ENCODE assay signal across 1 cellular context in the genomic region with DNA sequence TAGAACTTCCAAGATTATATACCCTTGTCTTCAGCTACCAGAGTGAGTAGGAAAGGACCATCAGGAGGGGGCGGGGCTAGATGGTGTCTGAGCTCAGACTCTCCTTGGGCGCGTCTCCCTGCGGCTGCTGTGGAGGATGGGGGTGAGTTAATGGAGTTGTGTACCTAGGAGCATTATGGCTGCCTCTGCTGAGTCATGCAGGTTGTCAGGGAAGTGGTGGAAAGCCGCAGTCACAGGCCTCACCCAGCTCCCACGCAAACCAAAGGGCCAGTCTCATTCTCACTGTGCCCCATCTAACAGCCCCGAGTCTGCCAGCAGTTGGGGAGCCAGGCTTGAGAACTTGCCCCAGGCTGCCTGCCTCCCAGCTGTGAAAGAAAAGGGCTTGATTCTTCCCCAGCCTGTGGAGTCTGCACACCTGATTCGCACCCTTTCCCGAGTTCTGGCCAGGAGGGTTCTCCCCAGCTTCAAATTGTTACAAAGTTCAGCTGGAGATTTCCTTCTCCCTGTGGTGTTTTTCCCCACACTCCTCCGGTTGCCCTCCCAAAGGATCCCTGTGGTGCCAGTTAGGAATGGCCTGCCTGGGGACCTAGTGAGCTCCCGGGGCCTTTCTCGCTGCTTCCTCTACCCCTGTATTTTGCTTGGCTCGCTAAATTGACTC.
TF ChIP-seq lines count a peak whose summit lies in the region.

No MANE protein-coding gene starts in this region.

TF ChIP-seq in K562, 482 proteins besides CTCF, POLR2A, EP300 and RAD21 (continued from another document and continues in another):
- TF ChIP-seq, protein P1, sequence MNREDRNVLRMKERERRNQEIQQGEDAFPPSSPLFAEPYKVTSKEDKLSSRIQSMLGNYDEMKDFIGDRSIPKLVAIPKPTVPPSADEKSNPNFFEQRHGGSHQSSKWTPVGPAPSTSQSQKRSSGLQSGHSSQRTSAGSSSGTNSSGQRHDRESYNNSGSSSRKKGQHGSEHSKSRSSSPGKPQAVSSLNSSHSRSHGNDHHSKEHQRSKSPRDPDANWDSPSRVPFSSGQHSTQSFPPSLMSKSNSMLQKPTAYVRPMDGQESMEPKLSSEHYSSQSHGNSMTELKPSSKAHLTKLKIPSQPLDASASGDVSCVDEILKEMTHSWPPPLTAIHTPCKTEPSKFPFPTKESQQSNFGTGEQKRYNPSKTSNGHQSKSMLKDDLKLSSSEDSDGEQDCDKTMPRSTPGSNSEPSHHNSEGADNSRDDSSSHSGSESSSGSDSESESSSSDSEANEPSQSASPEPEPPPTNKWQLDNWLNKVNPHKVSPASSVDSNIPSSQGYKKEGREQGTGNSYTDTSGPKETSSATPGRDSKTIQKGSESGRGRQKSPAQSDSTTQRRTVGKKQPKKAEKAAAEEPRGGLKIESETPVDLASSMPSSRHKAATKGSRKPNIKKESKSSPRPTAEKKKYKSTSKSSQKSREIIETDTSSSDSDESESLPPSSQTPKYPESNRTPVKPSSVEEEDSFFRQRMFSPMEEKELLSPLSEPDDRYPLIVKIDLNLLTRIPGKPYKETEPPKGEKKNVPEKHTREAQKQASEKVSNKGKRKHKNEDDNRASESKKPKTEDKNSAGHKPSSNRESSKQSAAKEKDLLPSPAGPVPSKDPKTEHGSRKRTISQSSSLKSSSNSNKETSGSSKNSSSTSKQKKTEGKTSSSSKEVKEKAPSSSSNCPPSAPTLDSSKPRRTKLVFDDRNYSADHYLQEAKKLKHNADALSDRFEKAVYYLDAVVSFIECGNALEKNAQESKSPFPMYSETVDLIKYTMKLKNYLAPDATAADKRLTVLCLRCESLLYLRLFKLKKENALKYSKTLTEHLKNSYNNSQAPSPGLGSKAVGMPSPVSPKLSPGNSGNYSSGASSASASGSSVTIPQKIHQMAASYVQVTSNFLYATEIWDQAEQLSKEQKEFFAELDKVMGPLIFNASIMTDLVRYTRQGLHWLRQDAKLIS (CRISPR knock-in tag; IDR thresholded peaks at IDR 0.05), result no peak
- TF ChIP-seq PBX2 (CRISPR knock-in tag; IDR thresholded peaks at IDR 0.05; ENCODE audit: low read depth) (no peak), PBX2 (tag; conservative IDR thresholded peaks at IDR 0.05; ENCODE audit: low read depth) (no peak), ARID4B (CRISPR knock-in tag; IDR thresholded peaks at IDR 0.05) (no peak), CTBP1 (IDR thresholded peaks at IDR 0.05; ENCODE audit: borderline replicate concordance) (peak; percentile 64), EWSR1 (IDR thresholded peaks at IDR 0.05; ENCODE audit: borderline replicate concordance, low read depth, partially characterized antibody) (no peak), KDM1A (IDR thresholded peaks at IDR 0.05) (no peak), MYNN (IDR thresholded peaks at IDR 0.05) (no peak), MYNN (CRISPR knock-in tag; IDR thresholded peaks at IDR 0.05) (no peak), ADNP (tag; IDR thresholded peaks at IDR 0.05) (no peak), FOSL1 (tag; conservative IDR thresholded peaks at IDR 0.05) (0 out of 2 replicates have a peak, but pooled peaks have one; percentile 18), ZBTB49 (CRISPR knock-in tag; IDR thresholded peaks at IDR 0.05; ENCODE audit: borderline replicate concordance) (no peak), GATAD2B (IDR thresholded peaks at IDR 0.05; ENCODE audit: borderline replicate concordance) (no peak), C11orf30 (IDR thresholded peaks at IDR 0.05; ENCODE audit: low read depth) (peak; percentile 68; the same call in 1 of the 2 replicates), THRAP3 (IDR thresholded peaks at IDR 0.05; ENCODE audit: borderline replicate concordance) (no peak), TAF15 (IDR thresholded peaks at IDR 0.05; ENCODE audit: low read depth, low read length) (no peak), ARID1B (IDR thresholded peaks at IDR 0.05) (0 out of 2 replicates have a peak, but pooled peaks have one; percentile 22), ZZZ3 (IDR thresholded peaks at IDR 0.05) (no peak), NCOA6 (IDR thresholded peaks at IDR 0.05) (no peak), ARNT (IDR thresholded peaks at IDR 0.05) (no peak), LCOR (CRISPR knock-in tag; IDR thresholded peaks at IDR 0.05) (no peak), SUPT5H (IDR thresholded peaks at IDR 0.05) (no peak), ZBED1 (IDR thresholded peaks at IDR 0.05) (no peak), KDM2B (CRISPR knock-in tag; IDR thresholded peaks at IDR 0.05) (no peak), ZNF316 (IDR thresholded peaks at IDR 0.05) (peak; percentile 72), ZNF212 (CRISPR knock-in tag; IDR thresholded peaks at IDR 0.05) (no peak), NFE2 (IDR thresholded peaks at IDR 0.05; ENCODE audit: low read depth) (peak; percentile 89)
- TF ChIP-seq, protein P2, sequence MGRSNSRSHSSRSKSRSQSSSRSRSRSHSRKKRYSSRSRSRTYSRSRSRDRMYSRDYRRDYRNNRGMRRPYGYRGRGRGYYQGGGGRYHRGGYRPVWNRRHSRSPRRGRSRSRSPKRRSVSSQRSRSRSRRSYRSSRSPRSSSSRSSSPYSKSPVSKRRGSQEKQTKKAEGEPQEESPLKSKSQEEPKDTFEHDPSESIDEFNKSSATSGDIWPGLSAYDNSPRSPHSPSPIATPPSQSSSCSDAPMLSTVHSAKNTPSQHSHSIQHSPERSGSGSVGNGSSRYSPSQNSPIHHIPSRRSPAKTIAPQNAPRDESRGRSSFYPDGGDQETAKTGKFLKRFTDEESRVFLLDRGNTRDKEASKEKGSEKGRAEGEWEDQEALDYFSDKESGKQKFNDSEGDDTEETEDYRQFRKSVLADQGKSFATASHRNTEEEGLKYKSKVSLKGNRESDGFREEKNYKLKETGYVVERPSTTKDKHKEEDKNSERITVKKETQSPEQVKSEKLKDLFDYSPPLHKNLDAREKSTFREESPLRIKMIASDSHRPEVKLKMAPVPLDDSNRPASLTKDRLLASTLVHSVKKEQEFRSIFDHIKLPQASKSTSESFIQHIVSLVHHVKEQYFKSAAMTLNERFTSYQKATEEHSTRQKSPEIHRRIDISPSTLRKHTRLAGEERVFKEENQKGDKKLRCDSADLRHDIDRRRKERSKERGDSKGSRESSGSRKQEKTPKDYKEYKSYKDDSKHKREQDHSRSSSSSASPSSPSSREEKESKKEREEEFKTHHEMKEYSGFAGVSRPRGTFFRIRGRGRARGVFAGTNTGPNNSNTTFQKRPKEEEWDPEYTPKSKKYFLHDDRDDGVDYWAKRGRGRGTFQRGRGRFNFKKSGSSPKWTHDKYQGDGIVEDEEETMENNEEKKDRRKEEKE (IDR thresholded peaks at IDR 0.05; ENCODE audit: borderline replicate concordance in 1 of 2, control insufficient read depth in 1 of 2, low read depth in 2 of 2, low read length in 1 of 2), result no peak
- TF ChIP-seq, protein P3, sequence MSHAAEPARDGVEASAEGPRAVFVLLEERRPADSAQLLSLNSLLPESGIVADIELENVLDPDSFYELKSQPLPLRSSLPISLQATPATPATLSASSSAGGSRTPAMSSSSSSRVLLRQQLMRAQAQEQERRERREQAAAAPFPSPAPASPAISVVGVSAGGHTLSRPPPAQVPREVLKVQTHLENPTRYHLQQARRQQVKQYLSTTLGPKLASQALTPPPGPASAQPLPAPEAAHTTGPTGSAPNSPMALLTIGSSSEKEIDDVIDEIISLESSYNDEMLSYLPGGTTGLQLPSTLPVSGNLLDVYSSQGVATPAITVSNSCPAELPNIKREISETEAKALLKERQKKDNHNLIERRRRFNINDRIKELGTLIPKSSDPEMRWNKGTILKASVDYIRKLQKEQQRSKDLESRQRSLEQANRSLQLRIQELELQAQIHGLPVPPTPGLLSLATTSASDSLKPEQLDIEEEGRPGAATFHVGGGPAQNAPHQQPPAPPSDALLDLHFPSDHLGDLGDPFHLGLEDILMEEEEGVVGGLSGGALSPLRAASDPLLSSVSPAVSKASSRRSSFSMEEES (CRISPR knock-in tag; IDR thresholded peaks at IDR 0.05), result no peak
- TF ChIP-seq, protein P4, sequence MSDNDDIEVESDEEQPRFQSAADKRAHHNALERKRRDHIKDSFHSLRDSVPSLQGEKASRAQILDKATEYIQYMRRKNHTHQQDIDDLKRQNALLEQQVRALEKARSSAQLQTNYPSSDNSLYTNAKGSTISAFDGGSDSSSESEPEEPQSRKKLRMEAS (CRISPR knock-in tag; IDR thresholded peaks at IDR 0.05), result no peak
- TF ChIP-seq, protein P5, sequence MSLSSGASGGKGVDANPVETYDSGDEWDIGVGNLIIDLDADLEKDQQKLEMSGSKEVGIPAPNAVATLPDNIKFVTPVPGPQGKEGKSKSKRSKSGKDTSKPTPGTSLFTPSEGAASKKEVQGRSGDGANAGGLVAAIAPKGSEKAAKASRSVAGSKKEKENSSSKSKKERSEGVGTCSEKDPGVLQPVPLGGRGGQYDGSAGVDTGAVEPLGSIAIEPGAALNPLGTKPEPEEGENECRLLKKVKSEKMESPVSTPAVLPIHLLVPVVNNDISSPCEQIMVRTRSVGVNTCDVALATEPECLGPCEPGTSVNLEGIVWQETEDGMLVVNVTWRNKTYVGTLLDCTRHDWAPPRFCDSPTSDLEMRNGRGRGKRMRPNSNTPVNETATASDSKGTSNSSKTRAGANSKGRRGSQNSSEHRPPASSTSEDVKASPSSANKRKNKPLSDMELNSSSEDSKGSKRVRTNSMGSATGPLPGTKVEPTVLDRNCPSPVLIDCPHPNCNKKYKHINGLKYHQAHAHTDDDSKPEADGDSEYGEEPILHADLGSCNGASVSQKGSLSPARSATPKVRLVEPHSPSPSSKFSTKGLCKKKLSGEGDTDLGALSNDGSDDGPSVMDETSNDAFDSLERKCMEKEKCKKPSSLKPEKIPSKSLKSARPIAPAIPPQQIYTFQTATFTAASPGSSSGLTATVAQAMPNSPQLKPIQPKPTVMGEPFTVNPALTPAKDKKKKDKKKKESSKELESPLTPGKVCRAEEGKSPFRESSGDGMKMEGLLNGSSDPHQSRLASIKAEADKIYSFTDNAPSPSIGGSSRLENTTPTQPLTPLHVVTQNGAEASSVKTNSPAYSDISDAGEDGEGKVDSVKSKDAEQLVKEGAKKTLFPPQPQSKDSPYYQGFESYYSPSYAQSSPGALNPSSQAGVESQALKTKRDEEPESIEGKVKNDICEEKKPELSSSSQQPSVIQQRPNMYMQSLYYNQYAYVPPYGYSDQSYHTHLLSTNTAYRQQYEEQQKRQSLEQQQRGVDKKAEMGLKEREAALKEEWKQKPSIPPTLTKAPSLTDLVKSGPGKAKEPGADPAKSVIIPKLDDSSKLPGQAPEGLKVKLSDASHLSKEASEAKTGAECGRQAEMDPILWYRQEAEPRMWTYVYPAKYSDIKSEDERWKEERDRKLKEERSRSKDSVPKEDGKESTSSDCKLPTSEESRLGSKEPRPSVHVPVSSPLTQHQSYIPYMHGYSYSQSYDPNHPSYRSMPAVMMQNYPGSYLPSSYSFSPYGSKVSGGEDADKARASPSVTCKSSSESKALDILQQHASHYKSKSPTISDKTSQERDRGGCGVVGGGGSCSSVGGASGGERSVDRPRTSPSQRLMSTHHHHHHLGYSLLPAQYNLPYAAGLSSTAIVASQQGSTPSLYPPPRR (CRISPR knock-in tag; IDR thresholded peaks at IDR 0.05; ENCODE audit: borderline replicate concordance), result no peak
